1 cellular context compared by ENCODE assay signal in the genomic region with DNA sequence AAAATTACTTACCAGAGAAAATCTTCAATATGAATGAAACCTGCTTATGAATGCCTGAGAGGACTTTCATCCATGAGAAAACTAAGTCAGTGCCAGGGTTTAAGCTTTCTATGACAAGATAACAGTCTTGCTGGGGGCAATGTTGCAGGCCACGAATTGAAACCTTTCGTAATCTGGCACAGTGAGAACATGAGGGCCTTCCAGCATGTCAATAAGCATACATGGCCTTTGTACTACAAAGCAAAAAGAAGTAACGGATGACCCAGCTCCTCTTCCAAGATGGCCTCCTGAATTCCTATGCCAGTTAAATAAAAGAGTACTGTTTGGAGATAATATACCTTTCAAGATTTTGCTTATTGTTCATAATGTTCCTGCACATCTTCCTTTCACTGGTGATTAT.
TF ChIP-seq lines count a peak whose summit lies in the region.

No MANE protein-coding gene starts in this region.

TF ChIP-seq in liver, 16 proteins besides CTCF, POLR2A, EP300 and RAD21 (continued from another document):
- TF ChIP-seq HNF4G (IDR thresholded peaks at IDR 0.05), result peak; percentile 83
- TF ChIP-seq, protein P1, sequence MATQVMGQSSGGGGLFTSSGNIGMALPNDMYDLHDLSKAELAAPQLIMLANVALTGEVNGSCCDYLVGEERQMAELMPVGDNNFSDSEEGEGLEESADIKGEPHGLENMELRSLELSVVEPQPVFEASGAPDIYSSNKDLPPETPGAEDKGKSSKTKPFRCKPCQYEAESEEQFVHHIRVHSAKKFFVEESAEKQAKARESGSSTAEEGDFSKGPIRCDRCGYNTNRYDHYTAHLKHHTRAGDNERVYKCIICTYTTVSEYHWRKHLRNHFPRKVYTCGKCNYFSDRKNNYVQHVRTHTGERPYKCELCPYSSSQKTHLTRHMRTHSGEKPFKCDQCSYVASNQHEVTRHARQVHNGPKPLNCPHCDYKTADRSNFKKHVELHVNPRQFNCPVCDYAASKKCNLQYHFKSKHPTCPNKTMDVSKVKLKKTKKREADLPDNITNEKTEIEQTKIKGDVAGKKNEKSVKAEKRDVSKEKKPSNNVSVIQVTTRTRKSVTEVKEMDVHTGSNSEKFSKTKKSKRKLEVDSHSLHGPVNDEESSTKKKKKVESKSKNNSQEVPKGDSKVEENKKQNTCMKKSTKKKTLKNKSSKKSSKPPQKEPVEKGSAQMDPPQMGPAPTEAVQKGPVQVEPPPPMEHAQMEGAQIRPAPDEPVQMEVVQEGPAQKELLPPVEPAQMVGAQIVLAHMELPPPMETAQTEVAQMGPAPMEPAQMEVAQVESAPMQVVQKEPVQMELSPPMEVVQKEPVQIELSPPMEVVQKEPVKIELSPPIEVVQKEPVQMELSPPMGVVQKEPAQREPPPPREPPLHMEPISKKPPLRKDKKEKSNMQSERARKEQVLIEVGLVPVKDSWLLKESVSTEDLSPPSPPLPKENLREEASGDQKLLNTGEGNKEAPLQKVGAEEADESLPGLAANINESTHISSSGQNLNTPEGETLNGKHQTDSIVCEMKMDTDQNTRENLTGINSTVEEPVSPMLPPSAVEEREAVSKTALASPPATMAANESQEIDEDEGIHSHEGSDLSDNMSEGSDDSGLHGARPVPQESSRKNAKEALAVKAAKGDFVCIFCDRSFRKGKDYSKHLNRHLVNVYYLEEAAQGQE (IDR thresholded peaks at IDR 0.05), result peak; percentile 67
TF ChIP-seq in liver: peak in this region for 15.
